In the genomic region with DNA sequence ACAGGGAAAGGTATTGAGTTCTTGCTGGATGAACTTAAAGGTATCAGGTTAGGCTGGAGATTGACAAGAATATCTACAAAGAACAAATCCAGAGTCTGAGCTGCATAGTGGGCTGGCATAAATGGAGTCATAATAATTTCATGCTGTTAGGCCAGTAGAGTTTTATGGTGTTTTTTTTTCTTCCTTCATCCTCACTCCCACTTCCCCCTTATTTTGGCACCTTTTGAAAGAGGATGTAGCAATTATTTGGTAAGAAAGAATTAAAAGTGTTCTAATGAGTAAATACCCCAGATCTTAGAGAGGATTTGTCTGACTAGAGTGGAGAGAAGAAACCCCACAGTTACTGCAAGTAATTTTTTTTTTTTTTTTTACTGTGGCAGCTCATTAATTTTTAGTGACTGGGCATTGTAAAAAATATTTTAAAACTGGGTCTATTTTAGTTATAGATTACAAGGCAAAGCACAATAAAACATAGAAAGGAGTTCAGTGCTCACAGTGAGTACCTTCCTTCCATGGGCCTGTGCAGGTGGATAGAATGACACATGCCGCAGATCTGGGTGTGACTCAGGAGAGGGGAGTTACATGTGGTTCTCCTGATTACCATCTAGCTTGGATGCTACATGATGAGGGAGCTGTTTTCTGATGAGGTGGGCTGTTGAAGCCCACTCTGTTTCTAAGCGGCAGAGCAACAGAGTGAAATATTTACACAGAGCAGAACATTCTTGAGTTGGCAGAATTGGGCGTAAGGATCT, we compare ENCODE assay signal across 9 cellular contexts. TPM values are rescaled to one million over a fixed set of nuclear protein-coding genes. Genes with fewer than 3 reads are reported as not detected.
A peak's percentile ranks its signal among the peaks of the same experiment; 100 is the strongest.
DNase-seq lines count a peak whose midpoint lies in the region; ATAC-seq and TF ChIP-seq lines count a peak whose summit lies in the region.
"Had no signal": no experiment of that assay in that cellular context is flagged by ENCODE, and none has a peak within 500 bp of the region (broad histone marks: within the 10 kb centered on the region; RNA-seq: fewer than 3 reads in every experiment).

No MANE protein-coding gene starts in this region.

- H3K9me3 Mint-ChIP-seq in MCF 10A (ENCODE audit: unreplicated experiment), result no peaks in the 10 kb centered on the region

- peaks cover 60% of the 10 kb centered on the region for H3K4me1 Mint-ChIP-seq in MCF 10A (ENCODE audit: insufficient read depth, unreplicated experiment)

- no TSS peak for BruUV-seq in MCF 10A (replicated peaks; lab: Mats Ljungman, UMichigan)

- DNase-seq in activated CD4-positive, CD25-positive, alpha-beta regulatory T cell treated with anti-CD3 and anti-CD28 coated beads, Interleukin-2, amount 50 U/mL, for 72 hours, result no peak
- DNase-seq in SIG-M5 treated with dmso at 0.1 percent for 504 hours (lab: John Stamatoyannopoulos, UW; ENCODE audit: unreplicated experiment), result peak; percentile 74
- DNase-seq in MCF 10A (ENCODE audit: unreplicated experiment), result peak; percentile 34
- peak; percentile 24 for DNase-seq in stimulated activated CD4-positive, alpha-beta T cell treated with anti-CD3 and anti-CD28 coated beads, Interleukin-4, amount 100 ng/mL, for 1 hour
- no peak for DNase-seq in left cardiac atrium
- DNase-seq in epidermal melanocyte (ENCODE audit: insufficient read length, low spot score), result no peak
- DNase-seq in anterior cingulate cortex (lab: John Stamatoyannopoulos, UW), result no peak
- DNase-seq: NCI-H1092 had no signal

- peak overlapping the region; percentile 85 for H3K27ac Mint-ChIP-seq in MCF 10A (ENCODE audit: low read depth, unreplicated experiment)

- H3K4me3 Mint-ChIP-seq in MCF 10A (ENCODE audit: unreplicated experiment), result peak overlapping the region; percentile 29

- H3K27me3 Mint-ChIP-seq in MCF 10A (ENCODE audit: insufficient read depth, unreplicated experiment), result no peaks in the 10 kb centered on the region

- CTCF ChIA-PET in MCF 10A (lab: Yijun Ruan, JAX), result interaction anchor here (0.5 to 7.9 kb wide), 6 partner anchors 54 to 481 kb away, joined by 3 to 80 read pairs (median 4); a partner anchor contains a TSS

- POLR2A ChIA-PET in MCF 10A (lab: Yijun Ruan, JAX), result interaction anchor here (0.6 to 8.1 kb wide), 10 partner anchors 7 to 481 kb away, joined by 3 to 190 read pairs (median 3); a partner anchor contains a TSS

- no peak for TF ChIP-seq CTCF in MCF 10A (IDR thresholded peaks at IDR 0.05; ENCODE audit: unreplicated experiment)

- peak; percentile 12 to 16 for ATAC-seq in activated CD4-positive, CD25-positive, alpha-beta regulatory T cell treated with anti-CD3 and anti-CD28 coated beads, Interleukin-2, amount 50 U/mL, for 24 hours
- no peak for ATAC-seq in left cardiac atrium

- intact Hi-C loops in MCF 10A (cut with micrococcal nuclease) (no loop called here), left cardiac atrium (cut with DNase I) (no loop called here)

- H3K36me3 Mint-ChIP-seq in MCF 10A (ENCODE audit: insufficient read depth, unreplicated experiment), result peaks cover 40% of the 10 kb centered on the region

RNA-seq across cellular contexts. Expression of a gene that starts 5.2 kb away (rescaled TPM):
- 114 and 157 TPM in 2 replicates for total RNA-seq in MCF 10A (2022)
- total RNA-seq in left cardiac atrium, result 10 to 100 TPM in 1 of 2 donors, 1 to 10 TPM in 1; 9.2 to 16.8 TPM

Comparison
In these comparisons a context has a peak if more than half of its experiments do, and no peak if none do; other contexts are left out.
1. ATAC-seq: peak in activated CD4-positive, CD25-positive, alpha-beta regulatory T cell treated with anti-CD3 and anti-CD28 coated beads, Interleukin-2, amount 50 U/mL, for 24 hours (2 of 2); none in left cardiac atrium (0 of 2).
2. DNase-seq: peak in SIG-M5 treated with dmso at 0.1 percent for 504 hours (single experiment), MCF 10A (single experiment) and stimulated activated CD4-positive, alpha-beta T cell treated with anti-CD3 and anti-CD28 coated beads, Interleukin-4, amount 100 ng/mL, for 1 hour (single experiment); none in activated CD4-positive, CD25-positive, alpha-beta regulatory T cell treated with anti-CD3 and anti-CD28 coated beads, Interleukin-2, amount 50 U/mL, for 72 hours (single experiment), left cardiac atrium (single experiment), epidermal melanocyte (single experiment) and anterior cingulate cortex (0 of 58).